Comparison of ENCODE assay signal across 1 cellular context in genomic region chr3:149382518-149382917, GRCh38.
TF ChIP-seq lines count a peak whose summit lies in the region.

No MANE protein-coding gene starts in this region.

TF ChIP-seq in A549, 52 proteins besides CTCF, POLR2A, EP300 and RAD21 (continued from another document):
- TF ChIP-seq REST (IDR thresholded peaks at IDR 0.05) (no peak), HDAC2 (IDR thresholded peaks at IDR 0.05) (no peak), GATA3 (IDR thresholded peaks at IDR 0.05; ENCODE audit: borderline replicate concordance) (no peak), BHLHE40 (IDR thresholded peaks at IDR 0.05; ENCODE audit: low read depth, low read length) (no peak), FOSB (CRISPR knock-in tag; IDR thresholded peaks at IDR 0.05) (peak; percentile 77; the same call in 1 of the 2 replicates), EHF (CRISPR knock-in tag; IDR thresholded peaks at IDR 0.05) (peak; percentile 97), JUNB (IDR thresholded peaks at IDR 0.05) (no peak), NR3C1 (IDR thresholded peaks at IDR 0.05) (no peak), NFE2L2 (conservative IDR thresholded peaks at IDR 0.05; ENCODE audit: low read length) (no peak), CHD2 (IDR thresholded peaks at IDR 0.05; ENCODE audit: low read length, partially characterized antibody) (no peak), ZC3H11A (IDR thresholded peaks at IDR 0.05) (no peak), USF2 (IDR thresholded peaks at IDR 0.05) (no peak), PHF8 (IDR thresholded peaks at IDR 0.05; ENCODE audit: borderline replicate concordance, low read depth) (no peak), MAZ (IDR thresholded peaks at IDR 0.05; ENCODE audit: borderline replicate concordance, low read depth, low read length) (no peak), POLR2AphosphoS2 (conservative IDR thresholded peaks at IDR 0.05; ENCODE audit: low read length) (no peak), HOXA7 (CRISPR knock-in tag; IDR thresholded peaks at IDR 0.05) (peak; percentile 94), E2F6 (IDR thresholded peaks at IDR 0.05; ENCODE audit: borderline replicate concordance, low read depth) (peak; percentile 87), RCOR1 (IDR thresholded peaks at IDR 0.05; ENCODE audit: low read depth, low read length) (no peak), ZSCAN20 (CRISPR knock-in tag; IDR thresholded peaks at IDR 0.05) (peak; percentile 75; the same call in 1 of the 2 replicates), MAX (IDR thresholded peaks at IDR 0.05) (peak; percentile 86), MYC (IDR thresholded peaks at IDR 0.05; ENCODE audit: borderline replicate concordance, low read length) (peak; percentile 73; the same call in 1 of the 2 replicates), ZNF302 (CRISPR knock-in tag; IDR thresholded peaks at IDR 0.05) (peak; percentile 92), CBX2 (IDR thresholded peaks at IDR 0.05; ENCODE audit: borderline replicate concordance, low read depth) (no peak), RARB (CRISPR knock-in tag; IDR thresholded peaks at IDR 0.05) (peak; percentile 87; the same call in 1 of the 2 replicates), RNF2 (IDR thresholded peaks at IDR 0.05; ENCODE audit: borderline replicate concordance, low read depth) (no peak), HOXB13 (CRISPR knock-in tag; IDR thresholded peaks at IDR 0.05; ENCODE audit: low read depth) (peak; percentile 97), ESRRA (IDR thresholded peaks at IDR 0.05; ENCODE audit: borderline replicate concordance, low read length) (no peak), PBX3 (IDR thresholded peaks at IDR 0.05) (no peak), MAFK (IDR thresholded peaks at IDR 0.05; ENCODE audit: partially characterized antibody) (no peak), HEYL (CRISPR knock-in tag; IDR thresholded peaks at IDR 0.05) (peak; percentile 93), BCL3 (IDR thresholded peaks at IDR 0.05) (0 out of 3 replicates have a peak, but pooled peaks have one; percentile 12), ATOH8 (CRISPR knock-in tag; IDR thresholded peaks at IDR 0.05; ENCODE audit: low read depth) (peak; percentile 99), TFCP2L1 (CRISPR knock-in tag; IDR thresholded peaks at IDR 0.05) (peak; percentile 64; the same call in 1 of the 2 replicates), FOXS1 (CRISPR knock-in tag; IDR thresholded peaks at IDR 0.05) (peak; percentile 87), HOXB5 (CRISPR knock-in tag; IDR thresholded peaks at IDR 0.05) (peak; percentile 97), TP53 (CRISPR knock-in tag; IDR thresholded peaks at IDR 0.05) (peak; percentile 97), EHMT2 (IDR thresholded peaks at IDR 0.05; ENCODE audit: low read depth) (no peak), JUN (IDR thresholded peaks at IDR 0.05) (no peak; a peak in 1 of 5 replicates), KDM1A (IDR thresholded peaks at IDR 0.05; ENCODE audit: low read depth) (no peak), ELK1 (IDR thresholded peaks at IDR 0.05; ENCODE audit: low read depth, low read length) (no peak), NPAS2 (CRISPR knock-in tag; IDR thresholded peaks at IDR 0.05; ENCODE audit: borderline replicate concordance) (no peak), CBX8 (IDR thresholded peaks at IDR 0.05) (no peak), SMC3 (IDR thresholded peaks at IDR 0.05) (no peak), SREBF2 (IDR thresholded peaks at IDR 0.05) (no peak), HES2 (IDR thresholded peaks at IDR 0.05) (no peak), KDM5A (IDR thresholded peaks at IDR 0.05) (no peak)
TF ChIP-seq in A549: peak in this region for 18.
